Comparison of ENCODE assay signal across 14 cellular contexts in genomic region chrX:150841466-150842197, GRCh38. TPM values are rescaled to one million over a fixed set of nuclear protein-coding genes. Genes with fewer than 3 reads are reported as not detected.
DNase-seq lines count a peak whose midpoint lies in the region; ATAC-seq, FAIRE-seq and TF ChIP-seq lines count a peak whose summit lies in the region.
"Had no signal": no experiment of that assay in that cellular context is flagged by ENCODE, and none has a peak within 500 bp of the region (broad histone marks: within the 10 kb centered on the region; RNA-seq: fewer than 3 reads in every experiment).

No MANE protein-coding gene starts in this region.

- no peak overlapping the region for H3K9ac ChIP-seq in K562 (ENCODE audit: insufficient read depth in 1 of 2, low read depth in 2 of 2, low read length in 2 of 2)

- TF ChIP-seq POLR2A in K562 (conservative IDR thresholded peaks at IDR 0.05): no peak

- H3K4me1 Mint-ChIP-seq in stimulated activated effector memory CD8-positive, alpha-beta T cell treated with anti-CD3 and anti-CD28 coated beads, Interleukin-12 subunit alpha, Interleukin-12 subunit beta, amount 100 ng/mL, for 72 hours: peaks cover 5% of the 10 kb centered on the region

- DNase-seq in CD1c-positive myeloid dendritic cell (ENCODE audit: extremely low spot score) (peak; percentile 34), MV-4-11 (lab: John Stamatoyannopoulos, UW) (peak; percentile 87), K562 (ENCODE audit: extremely low read depth in 1 of 4, low spot score in 3 of 4) (no peak), myocyte (ENCODE audit: low read depth) (peak; percentile 26), foreskin melanocyte (no peak), NCI-H510A (lab: John Stamatoyannopoulos, UW) (no peak)
- DNase-seq in stimulated activated effector memory CD8-positive, alpha-beta T cell treated with anti-CD3 and anti-CD28 coated beads, Interleukin-12 subunit alpha, Interleukin-12 subunit beta, amount 100 ng/mL, for 72 hours (ENCODE audit: low spot score in 2 of 2): no peak
- DNase-seq: activated CD8-positive, alpha-beta memory T cell treated with anti-CD3 and anti-CD28 coated beads, Interleukin-2, amount 50 U/mL, for 4 hours; MM.1S; occipital lobe; Peyer's patch had no signal

- H3K27ac ChIP-seq in K562 (ENCODE audit: extremely low read depth, low read depth, low read length): no peak overlapping the region
- H3K27ac ChIP-seq: Peyer's patch, suprapubic skin had no signal

- 14% methylated on average over 5 of the region's 6 CpGs for WGBS in K562 (ENCODE audit: insufficient coverage, low coverage, missing lambda C conversion rate)

- ATAC-seq in K562 (0 out of 3 replicates have a peak, but pooled peaks have one; percentile 38), HG02763 (IDR thresholded peaks at IDR 0.05; ENCODE audit: unreplicated experiment) (no peak)
- no peak for ATAC-seq in stimulated activated effector memory CD8-positive, alpha-beta T cell treated with anti-CD3 and anti-CD28 coated beads, Interleukin-12 subunit alpha, Interleukin-12 subunit beta, amount 100 ng/mL, for 72 hours

- intact Hi-C loops in K562 (cut with micrococcal nuclease): no loop called here

- H3K4me3 Mint-ChIP-seq in stimulated activated effector memory CD8-positive, alpha-beta T cell treated with anti-CD3 and anti-CD28 coated beads, Interleukin-12 subunit alpha, Interleukin-12 subunit beta, amount 100 ng/mL, for 72 hours: no peak overlapping the region

- H3K79me2 ChIP-seq in K562 (ENCODE audit: control insufficient read depth, insufficient read depth, low read length): no peaks in the 10 kb centered on the region

- no peaks in the 10 kb centered on the region for H3K36me3 ChIP-seq in K562 (ENCODE audit: control insufficient read depth, insufficient read depth, low read length)
- H3K36me3 ChIP-seq: Peyer's patch, suprapubic skin had no signal

- H3K9me1 ChIP-seq in K562 (ENCODE audit: control insufficient read depth, insufficient read depth, low read length): no peaks in the 10 kb centered on the region

- H3K4me1 ChIP-seq in K562 (replicated peaks in 1 of 2; ENCODE audit: control insufficient read depth in 2 of 2, insufficient read depth in 2 of 2, low read length in 2 of 2): peaks cover 0 to 5% of the 10 kb centered on the region in 2 experiments; a peak in 3 of 5 replicates

- H3K4me2 ChIP-seq in K562 (ENCODE audit: insufficient read depth, low read length): no peak overlapping the region

- no peaks in the 10 kb centered on the region for H3K9me3 Mint-ChIP-seq in stimulated activated effector memory CD8-positive, alpha-beta T cell treated with anti-CD3 and anti-CD28 coated beads, Interleukin-12 subunit alpha, Interleukin-12 subunit beta, amount 100 ng/mL, for 72 hours

- in situ Hi-C loops in K562 (cut with MboI): no loop called here

- H3K27ac Mint-ChIP-seq in stimulated activated effector memory CD8-positive, alpha-beta T cell treated with anti-CD3 and anti-CD28 coated beads, Interleukin-12 subunit alpha, Interleukin-12 subunit beta, amount 100 ng/mL, for 72 hours: no peak overlapping the region

- no peaks in the 10 kb centered on the region for H3K36me3 Mint-ChIP-seq in stimulated activated effector memory CD8-positive, alpha-beta T cell treated with anti-CD3 and anti-CD28 coated beads, Interleukin-12 subunit alpha, Interleukin-12 subunit beta, amount 100 ng/mL, for 72 hours

- no peak for FAIRE-seq in K562 (lab: Jason Lieb, UNC)
- FAIRE-seq: endothelial cell of umbilical vein had no signal

- no peaks in the 10 kb centered on the region for H3K27me3 ChIP-seq in K562 (ENCODE audit: control insufficient read depth in 2 of 2, insufficient read depth in 2 of 2, low read length in 2 of 2)
- H3K27me3 ChIP-seq: Peyer's patch, suprapubic skin had no signal

- no peak for TF ChIP-seq RAD21 in K562 (CRISPR knock-in tag; conservative IDR thresholded peaks at IDR 0.05 in 1 of 2, IDR thresholded peaks at IDR 0.05 in 1 of 2)

- no peaks in the 10 kb centered on the region for H4K20me1 ChIP-seq in K562 (replicated peaks; ENCODE audit: control insufficient read depth, insufficient read depth, low read length)

- H2AFZ ChIP-seq in K562 (ENCODE audit: low read depth, low read length): no peak overlapping the region

- no peak for TF ChIP-seq EP300 in K562 (IDR thresholded peaks at IDR 0.05; ENCODE audit: low read length)

- TF ChIP-seq CTCF in K562 (IDR thresholded peaks at IDR 0.05 in 2 of 3, conservative IDR thresholded peaks at IDR 0.05 in 1 of 3; ENCODE audit: insufficient read depth in 2 of 3, low read depth in 1 of 3, low read length in 3 of 3): no peak

- no peaks in the 10 kb centered on the region for H3K9me3 ChIP-seq in K562 (replicated peaks; ENCODE audit: control insufficient read depth, insufficient read depth, low read depth, low read length)
- H3K9me3 ChIP-seq: Peyer's patch, suprapubic skin had no signal

- H3K4me3 ChIP-seq in K562: no peak overlapping the region
- H3K4me3 ChIP-seq: Peyer's patch, suprapubic skin had no signal

- no TSS peak for BruUV-seq in K562 (replicated peaks; lab: Mats Ljungman, UMichigan)

- POLR2A ChIA-PET in K562 (lab: Yijun Ruan, JAX): interaction anchor here (0.6 kb wide), 1 partner anchor 23 kb away, joined by 5 read pairs; no protein-coding TSS in a partner anchor

- CTCF ChIA-PET in K562 (lab: Yijun Ruan, JAX; ENCODE audit: low intra/inter-chr PET ratio): no interaction called here

TF ChIP-seq in K562, 482 proteins besides CTCF, POLR2A, EP300 and RAD21 (continues in another document):
- TF ChIP-seq NFE2 (IDR thresholded peaks at IDR 0.05; ENCODE audit: low read depth): peak; percentile 42; the same call in 1 of the 2 replicates
- TF ChIP-seq MAFK (IDR thresholded peaks at IDR 0.05; ENCODE audit: low read length): 0 out of 2 replicates have a peak, but pooled peaks have one; percentile 9
- TF ChIP-seq MAFG (tag; conservative IDR thresholded peaks at IDR 0.05): peak; percentile 54; the same call in 1 of the 2 replicates
- 0 out of 2 replicates have a peak, but pooled peaks have one; percentile 40 for TF ChIP-seq ZNF316 (IDR thresholded peaks at IDR 0.05)
- peak; percentile 48; the same call in 1 of the 2 replicates for TF ChIP-seq C11orf30 (IDR thresholded peaks at IDR 0.05; ENCODE audit: low read depth)
- TF ChIP-seq CHD2 (IDR thresholded peaks at IDR 0.05; ENCODE audit: low read depth, low read length): no peak

RNA-seq across cellular contexts. Expression of gene CD99L2, which starts 56.8 kb away (rescaled TPM):
- total RNA-seq in K562 (2011; cell fraction: chromatin; rRNA removed; ENCODE audit: low replicate concordance): 18.1 and 26.2 TPM in 2 replicates
- total RNA-seq in K562 (2011; cell fraction: nucleolus; rRNA removed): 25.0 and 27.5 TPM in 2 replicates
- total RNA-seq in K562 (2011; cell fraction: nucleoplasm; rRNA removed): 27.9 and 31.7 TPM in 2 replicates
- 10.2 and 11.7 TPM in 2 replicates for total RNA-seq in K562 (2014; rRNA removed)
- 9.6 and 10.4 TPM in 2 replicates for total RNA-seq in K562 (2014; rRNA removed; fragmentation: Illumina TruSeq; extraction: Trizol)
- 14.6 and 15.0 TPM in 2 replicates for total RNA-seq in K562 (2015; rRNA removed; fragmentation: Illumina TruSeq; extraction: Trizol)
- total RNA-seq in K562 (2021): 19.0 and 19.6 TPM in 2 replicates
- 11.9 and 15.0 TPM in 2 replicates for polyA plus RNA-seq in K562 (2011; rRNA removed)
- 15.0 and 21.8 TPM in 2 replicates for polyA plus RNA-seq in K562 (2011; cell fraction: cytosol; rRNA removed)
- polyA plus RNA-seq in K562 (2011; cell fraction: nucleus; rRNA removed): 13.6 and 14.1 TPM in 2 replicates
- 21.5 and 27.6 TPM in 2 replicates for polyA plus RNA-seq in K562 (2012)
- polyA plus RNA-seq in K562 (2014; fragmentation: Illumina TruSeq; extraction: Trizol): 17.6 and 18.0 TPM in 2 replicates
- polyA plus RNA-seq in K562 (2014; fragmentation: Nextera tagmentation; extraction: Ambion mirVana): 1 to 10 TPM in 1 of 2 experiments, under 1 TPM in 1; 0.76 to 2.8 TPM
- polyA plus RNA-seq in K562 (2014; rRNA removed): 12.7 and 13.0 TPM in 2 replicates
- 13.8 and 13.9 TPM in 2 replicates for polyA minus RNA-seq in K562 (2011; rRNA and poly(A)+ RNA removed)
- 8.4 and 9.1 TPM in 2 replicates for polyA minus RNA-seq in K562 (2011; cell fraction: cytosol; rRNA and poly(A)+ RNA removed)
- polyA minus RNA-seq in K562 (2011; cell fraction: nucleus; rRNA and poly(A)+ RNA removed): 3.9 and 6.3 TPM in 2 replicates
- 49.5 and 50.5 TPM in 2 replicates for total RNA-seq in myocyte
- 67.4 TPM for polyA plus RNA-seq in myocyte (2012)

Comparison
In these comparisons a context has a peak if more than half of its experiments do, and no peak if none do; other contexts are left out.
1. DNase-seq: peak in CD1c-positive myeloid dendritic cell (single experiment), MV-4-11 (single experiment) and myocyte (single experiment); none in K562 (0 of 4), foreskin melanocyte (single experiment), stimulated activated effector memory CD8-positive, alpha-beta T cell treated with anti-CD3 and anti-CD28 coated beads, Interleukin-12 subunit alpha, Interleukin-12 subunit beta, amount 100 ng/mL, for 72 hours (0 of 2) and NCI-H510A (single experiment).